ENCODE assay signal across 11 cellular contexts in the genomic region with DNA sequence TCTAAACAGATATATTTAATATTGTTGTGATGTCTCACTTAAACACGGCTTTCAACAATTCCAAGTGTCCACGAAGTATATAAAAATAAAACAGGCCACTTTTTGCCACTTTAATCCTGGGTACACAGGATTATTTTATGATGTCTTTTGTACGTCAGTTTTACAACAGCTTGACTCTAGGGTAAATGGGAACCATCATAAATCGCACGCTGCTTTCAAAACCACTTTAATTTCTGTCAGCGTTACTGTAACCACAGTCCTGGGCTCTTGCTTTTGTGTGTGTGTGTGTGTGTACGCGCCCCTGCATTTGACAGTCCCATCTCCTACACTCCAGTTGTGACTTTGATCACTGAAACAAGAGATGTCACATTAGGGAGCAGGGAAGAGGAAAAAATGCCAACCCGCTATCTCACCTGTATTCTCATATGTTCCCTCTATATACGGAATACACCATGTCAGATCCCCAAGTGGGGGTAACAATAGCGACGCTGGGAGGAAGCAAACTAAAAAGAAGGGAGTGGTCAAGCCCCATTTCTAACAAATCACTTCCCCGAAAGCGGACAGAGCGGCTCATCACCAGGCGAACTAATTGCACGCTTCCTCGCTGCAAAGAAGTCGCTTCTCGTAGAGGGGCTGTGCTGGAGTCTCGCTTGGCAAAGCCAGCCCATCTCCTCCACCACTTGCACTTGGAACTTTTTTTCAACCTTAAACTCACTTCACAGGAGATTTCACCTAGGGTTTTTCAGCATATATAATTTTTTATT. TPM values are rescaled to one million over a fixed set of nuclear protein-coding genes. Genes with fewer than 3 reads are reported as not detected.
DNase-seq lines count a peak whose midpoint lies in the region; ATAC-seq, FAIRE-seq and TF ChIP-seq lines count a peak whose summit lies in the region.
"Had no signal": no experiment of that assay in that cellular context is flagged by ENCODE, and none has a peak within 500 bp of the region (broad histone marks: within the 10 kb centered on the region; RNA-seq: fewer than 3 reads in every experiment).

No MANE protein-coding gene starts in this region.

- 19 to 39% (median 33%) methylated on average over 21 of the region's 21 CpGs for WGBS in stomach, 5 donors

- H3K27me3 ChIP-seq in ascending aorta = no peaks in the 10 kb centered on the region
- H3K27me3 ChIP-seq in keratinocyte (ENCODE audit: control insufficient read depth, extremely low read depth, insufficient read depth, low read length) = no peaks in the 10 kb centered on the region
- peaks cover 0 to 49% (median 21%) of the 10 kb centered on the region in 3 donors for H3K27me3 ChIP-seq in stomach

- intact Hi-C loops in ascending aorta (cut with DNase I) = loop anchor here (10.0 kb wide), 2 partner anchors 265 to 555 kb away; partner anchors contain the start of gene CNTLN
- intact Hi-C loops in stomach (cut with DNase I; ENCODE audit: low total_unique reads) = no loop called here

- H3K27ac ChIP-seq in ascending aorta (peak overlapping the region; percentile 3 to 84), keratinocyte (ENCODE audit: control insufficient read depth, insufficient read depth, low read length) (no peak overlapping the region), stomach (peak overlapping the region in 4 of 5 donors; percentile 79 to 92 (median 90))

- dilution Hi-C loops in keratinocyte (cut with MboI; ENCODE audit: extremely low pct_ligation_motif_present, low sequenced_read_pairs) = no loop called here

- peak overlapping the region; percentile 62 for H3K9ac ChIP-seq in keratinocyte (ENCODE audit: control insufficient read depth, extremely low read depth, insufficient read depth, low read length)

- no peaks in the 10 kb centered on the region for H3K79me2 ChIP-seq in keratinocyte (ENCODE audit: control insufficient read depth, insufficient read depth, low read length)

- DNase-seq in NCI-H1105 treated with DMSO at 0.1 percent for 48 hours (lab: John Stamatoyannopoulos, UW) (peak; percentile 44), NCI-H1105 (lab: John Stamatoyannopoulos, UW) (no peak), ascending aorta (ENCODE audit: low spot score in 2 of 2) (no peak), keratinocyte (ENCODE audit: low read depth, low spot score) (no peak), stomach (no peak), cerebellar cortex (ENCODE audit: low spot score) (no peak)
- DNase-seq: AML-193 had no signal

- H3K4me2 ChIP-seq in keratinocyte (ENCODE audit: control insufficient read depth, extremely low read depth, insufficient read depth, low read depth, low read length) = peak overlapping the region; percentile 87

- H4K20me1 ChIP-seq in keratinocyte (ENCODE audit: control insufficient read depth, extremely low read depth, insufficient read depth, low read length) = no peaks in the 10 kb centered on the region

- H3K36me3 ChIP-seq in ascending aorta (no peaks in the 10 kb centered on the region), keratinocyte (ENCODE audit: control insufficient read depth in 2 of 2, extremely low read depth in 1 of 2, insufficient read depth in 2 of 2, low read length in 2 of 2) (no peaks in the 10 kb centered on the region), stomach (no peaks in the 10 kb centered on the region)

- peak overlapping the region; percentile 76 to 92 for H3K4me3 ChIP-seq in ascending aorta
- peak overlapping the region; percentile 44 to 70 (median 55) for H3K4me3 ChIP-seq in keratinocyte (ENCODE audit: control insufficient read depth in 2 of 3, extremely low read depth in 1 of 3, insufficient read depth in 2 of 3, low read depth in 1 of 3, low read length in 3 of 3)
- peak overlapping the region; percentile 67 to 80 (median 73) for H3K4me3 ChIP-seq in stomach

- H3K9me1 ChIP-seq in keratinocyte (ENCODE audit: control insufficient read depth, extremely low read depth, insufficient read depth, low read length) = no peaks in the 10 kb centered on the region

- TF ChIP-seq CTCF in ascending aorta (IDR thresholded peaks at IDR 0.05) = no peak
- TF ChIP-seq CTCF in keratinocyte (optimal IDR thresholded peaks at IDR 0.05 in 1 of 3, IDR thresholded peaks at IDR 0.05 in 1 of 3, conservative IDR thresholded peaks at IDR 0.05 in 1 of 3; ENCODE audit: extremely low read depth in 1 of 3, insufficient read depth in 2 of 3, low read length in 3 of 3) = no peak
- TF ChIP-seq CTCF in stomach (IDR thresholded peaks at IDR 0.05) = no peak

- FAIRE-seq in keratinocyte (lab: Jason Lieb, UNC) = peak; percentile 41

- no peaks in the 10 kb centered on the region for H3K9me3 ChIP-seq in ascending aorta
- no peaks in the 10 kb centered on the region for H3K9me3 ChIP-seq in keratinocyte (ENCODE audit: control insufficient read depth, low read depth, low read length)
- H3K9me3 ChIP-seq in stomach = no peaks in the 10 kb centered on the region

- H3K4me1 ChIP-seq in ascending aorta (peaks cover 0 to 2% of the 10 kb centered on the region in 2 donors), keratinocyte (ENCODE audit: control insufficient read depth, extremely low read depth, insufficient read depth, low read length) (peaks cover 21% of the 10 kb centered on the region), stomach (peaks cover 3 to 40% (median 27%) of the 10 kb centered on the region in 4 donors)

- TF ChIP-seq POLR2A in stomach (IDR thresholded peaks at IDR 0.05) = no peak

- ATAC-seq in HG03520 (IDR thresholded peaks at IDR 0.05; ENCODE audit: unreplicated experiment) (no peak), GM18511 (IDR thresholded peaks at IDR 0.05; ENCODE audit: unreplicated experiment) (no peak)
- ATAC-seq: HCT116 had no signal

- peak overlapping the region; percentile 77 for H2AFZ ChIP-seq in keratinocyte (ENCODE audit: control insufficient read depth, low read length)

- no peak for TF ChIP-seq EP300 in stomach (IDR thresholded peaks at IDR 0.05)

RNA-seq across cellular contexts. Expression of gene BNC2, which starts 1.1 kb away (rescaled TPM):
- total RNA-seq in ascending aorta (25.5 TPM), stomach (10 to 100 TPM in 4 of 5 donors, 1 to 10 TPM in 1; 4.8 to 60.7 (median 37.8) TPM)
- polyA plus RNA-seq in keratinocyte (1.1 to 2.2 TPM (median 1.1 TPM) in 3 replicates), stomach (1 to 10 TPM; 1.1 to 1.6 (median 1.3) TPM)
- 1.4 TPM for polyA plus RNA-seq in keratinocyte (2011; ENCODE audit: low read depth)
- polyA plus RNA-seq in keratinocyte (2011; cell fraction: cytosol; rRNA removed) = 0.44 and 0.68 TPM in 2 replicates
- 1.3 and 1.9 TPM in 2 replicates for polyA plus RNA-seq in keratinocyte (2011; cell fraction: nucleus; rRNA removed)
- polyA plus RNA-seq in keratinocyte (2012; ENCODE audit: low replicate concordance) = 0.21 and 0.88 TPM in 2 replicates
- polyA minus RNA-seq in keratinocyte = 3.0 to 6.3 TPM (median 4.7 TPM) in 3 replicates
- polyA minus RNA-seq in keratinocyte (2011; cell fraction: cytosol; rRNA and poly(A)+ RNA removed) = 0.96 TPM
- 1.6 and 5.6 TPM in 2 replicates for polyA minus RNA-seq in keratinocyte (2011; cell fraction: nucleus; rRNA and poly(A)+ RNA removed)
- total RNA-seq: OCI-LY7 had no signal
